Comparison of ENCODE assay signal across 22 cellular contexts in the genomic region with DNA sequence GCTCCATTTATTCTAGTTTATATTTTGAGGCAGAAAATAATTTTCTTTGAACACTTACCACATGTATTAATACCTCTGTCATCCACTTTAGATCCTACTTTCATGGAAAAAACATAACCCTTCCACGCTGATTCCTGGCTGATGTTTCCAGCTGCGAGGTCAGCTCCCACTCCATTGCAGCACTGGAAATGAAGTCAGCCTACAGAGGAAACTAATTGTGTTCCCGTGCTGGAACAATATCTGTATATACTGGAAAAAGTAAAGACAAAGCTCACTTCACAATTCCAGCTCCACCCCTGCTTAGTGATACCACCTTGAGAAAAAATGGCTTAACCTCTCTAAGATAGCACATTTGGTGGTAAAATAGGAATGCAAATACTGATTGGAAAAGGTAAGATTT.
A peak's percentile ranks its signal among the peaks of the same experiment; 100 is the strongest.
DNase-seq lines count a peak whose midpoint lies in the region; ATAC-seq and TF ChIP-seq lines count a peak whose summit lies in the region.
"Had no signal": no experiment of that assay in that cellular context is flagged by ENCODE, and none has a peak within 500 bp of the region (broad histone marks: within the 10 kb centered on the region; RNA-seq: fewer than 3 reads in every experiment).

No MANE protein-coding gene starts in this region.

- intact Hi-C loops in heart left ventricle (cut with DNase I), result loop anchor here in 8 of 10 donors (5.0 to 10.0 kb wide), 8 partner anchors 69 to 198 kb away; partner anchors contain the start of gene TRIB2 (in 1 of the 8)
- intact Hi-C loops in cardiac septum (cut with DNase I), result no loop called here
- intact Hi-C loops in left ventricle myocardium superior (cut with micrococcal nuclease), result loop anchor here (10.0 kb wide), 1 partner anchor 72 kb away; no protein-coding TSS in a partner anchor

- TF ChIP-seq POLR2A in heart left ventricle (IDR thresholded peaks at IDR 0.05), result no peak

- H3K27ac Mint-ChIP-seq in nephron, result peak overlapping the region; percentile 18 to 77 (median 40)
- H3K27ac Mint-ChIP-seq: CD8-positive, alpha-beta T cell; IgD-negative memory B cell had no signal

- H3K4me1 ChIP-seq in heart left ventricle, result peaks cover 9 to 58% (median 44%) of the 10 kb centered on the region in 12 donors
- H3K4me1 ChIP-seq: Peyer's patch had no signal

- WGBS in heart left ventricle, 4 donors, result 43 to 59% (median 48%) methylated on average over 3 of the region's 3 CpGs

- peaks cover 41% of the 10 kb centered on the region for H3K4me1 Mint-ChIP-seq in nephron
- H3K4me1 Mint-ChIP-seq: IgD-negative memory B cell had no signal

- no peaks in the 10 kb centered on the region for H3K36me3 ChIP-seq in heart left ventricle
- H3K36me3 ChIP-seq: Peyer's patch had no signal

- H3K27ac ChIP-seq in heart left ventricle, result peak overlapping the region; percentile 30 to 87 (median 72)

- no peaks in the 10 kb centered on the region for H3K27me3 Mint-ChIP-seq in nephron (ENCODE audit: low read depth)

- H3K36me3 Mint-ChIP-seq in nephron (ENCODE audit: low read depth), result peaks cover 4% of the 10 kb centered on the region
- H3K36me3 Mint-ChIP-seq: CD8-positive, alpha-beta T cell; IgD-negative memory B cell had no signal

- H3K4me3 Mint-ChIP-seq in nephron, result no peak overlapping the region
- H3K4me3 Mint-ChIP-seq: CD8-positive, alpha-beta T cell; IgD-negative memory B cell had no signal

- no peaks in the 10 kb centered on the region for H3K27me3 ChIP-seq in heart left ventricle
- H3K27me3 ChIP-seq: Peyer's patch had no signal

- peaks cover 0 to 13% (median 5%) of the 10 kb centered on the region in 12 donors for H3K9me3 ChIP-seq in heart left ventricle
- H3K9me3 ChIP-seq: Peyer's patch had no signal

- no peak for TF ChIP-seq CTCF in heart left ventricle (IDR thresholded peaks at IDR 0.05)
- no peak for TF ChIP-seq CTCF in nephron (IDR thresholded peaks at IDR 0.05; ENCODE audit: unreplicated experiment in 3 of 3)

- ATAC-seq in heart left ventricle (peak in 3 of 4 donors; percentile 18 to 64 (median 53)), left ventricle myocardium superior (peak; percentile 11), GM18498 (IDR thresholded peaks at IDR 0.05; ENCODE audit: unreplicated experiment) (no peak), HG03039 (IDR thresholded peaks at IDR 0.05; ENCODE audit: unreplicated experiment) (no peak)
- ATAC-seq: CD8-positive, alpha-beta T cell; HCT116 had no signal

- H3K4me3 ChIP-seq in heart left ventricle, result no peak overlapping the region
- H3K4me3 ChIP-seq: Peyer's patch had no signal

- peaks cover 8% of the 10 kb centered on the region for H3K9me3 Mint-ChIP-seq in nephron

- DNase-seq in heart left ventricle, result peak in 1 of 5 donors; percentile 45
- DNase-seq in cardiac septum (ENCODE audit: low spot score), result no peak
- no peak for DNase-seq in left ventricle myocardium superior
- no peak for DNase-seq in HPDE6-E6E7 (ENCODE audit: extremely low spot score)
- DNase-seq: 8988T; C1 segment of cervical spinal cord; CD8-positive, alpha-beta T cell; DMS153; GOT3; Karpas-422; NCI-H1694; NCI-H2081; NCI-H2171; NCI-H345; NCI-H524 treated with DMSO at 0.1 percent for 48 hours; NCI-H82; Peyer's patch had no signal

Comparison
In these comparisons a context has a peak if more than half of its experiments do, and no peak if none do; other contexts are left out.
1. ATAC-seq: peak in heart left ventricle (3 of 4) and left ventricle myocardium superior (single experiment); none in GM18498 (single experiment) and HG03039 (single experiment).